In genomic region chr4:24881508-24882071, GRCh38 we compare ENCODE assay signal across 23 cellular contexts. TPM values are rescaled to one million over a fixed set of nuclear protein-coding genes. Genes with fewer than 3 reads are reported as not detected.
A peak's percentile ranks its signal among the peaks of the same experiment; 100 is the strongest.
DNase-seq lines count a peak whose midpoint lies in the region; FAIRE-seq and TF ChIP-seq lines count a peak whose summit lies in the region.
"Had no signal": no experiment of that assay in that cellular context is flagged by ENCODE, and none has a peak within 500 bp of the region (broad histone marks: within the 10 kb centered on the region; RNA-seq: fewer than 3 reads in every experiment).

No MANE protein-coding gene starts in this region.

- H3K4me3 ChIP-seq in mammary epithelial cell (replicated peaks in 1 of 3; ENCODE audit: insufficient read depth in 1 of 3, low read depth in 2 of 3, low read length in 3 of 3) (no peak overlapping the region), MM.1S (ENCODE audit: low read length) (no peak overlapping the region)

- dilution Hi-C loops in mammary epithelial cell (cut with HindIII; ENCODE audit: low sequenced_read_pairs), result no loop called here

- WGBS in mammary epithelial cell (ENCODE audit: low coverage, missing lambda C conversion rate), result 64% methylated on average over 3 of the region's 3 CpGs

- H3K9ac ChIP-seq in mammary epithelial cell (ENCODE audit: insufficient read depth, low read length) (no peak overlapping the region), MM.1S (ENCODE audit: low read length) (no peak overlapping the region)

- H4K20me1 ChIP-seq in mammary epithelial cell (ENCODE audit: insufficient read depth, low read length), result no peaks in the 10 kb centered on the region
- no peaks in the 10 kb centered on the region for H4K20me1 ChIP-seq in MM.1S (ENCODE audit: insufficient read depth, low read length)

- no peaks in the 10 kb centered on the region for H3K9me3 Mint-ChIP-seq in MCF 10A (ENCODE audit: unreplicated experiment)
- H3K9me3 Mint-ChIP-seq: CD4-positive, alpha-beta T cell had no signal

- no peaks in the 10 kb centered on the region for H3K36me3 Mint-ChIP-seq in MCF 10A (ENCODE audit: insufficient read depth, unreplicated experiment)

- POLR2A ChIA-PET in MCF 10A (lab: Yijun Ruan, JAX), result no interaction called here

- FAIRE-seq in urothelium cell line (lab: Jason Lieb, UNC), result no peak
- FAIRE-seq: GM12892, GM18507, HepG2, RCC 7860 had no signal

- DNase-seq in mammary epithelial cell (peak; percentile 8), MCF 10A (ENCODE audit: unreplicated experiment) (no peak), OCI-M1 (lab: John Stamatoyannopoulos, UW) (peak; percentile 4), caudate nucleus (lab: John Stamatoyannopoulos, UW) (no peak), MM.1S (no peak), urothelium cell line (ENCODE audit: low spot score) (no peak), OCI-M2 (lab: John Stamatoyannopoulos, UW; ENCODE audit: unreplicated experiment) (no peak)
- no peak for DNase-seq in activated naive CD4-positive, alpha-beta T cell treated with anti-CD3 and anti-CD28 coated beads, Interleukin-2, amount 50 U/mL, for 16 hours
- DNase-seq: BE2C; Caco-2; CD4-positive, alpha-beta T cell; GF-D8; GOT3; KG1; NCI-H1105 treated with DMSO at 0.1 percent for 48 hours; NCI-H1694; NCI-H510A; NCI-H748 treated with DMSO at 0.1 percent for 48 hours; T-helper 1 cell had no signal

- H3K27ac Mint-ChIP-seq in MCF 10A (ENCODE audit: low read depth, unreplicated experiment), result no peak overlapping the region
- H3K27ac Mint-ChIP-seq: CD4-positive, alpha-beta T cell had no signal

- H3K36me3 ChIP-seq in mammary epithelial cell (ENCODE audit: insufficient read depth, low read length) (no peaks in the 10 kb centered on the region), MM.1S (replicated peaks; ENCODE audit: insufficient read depth, low read length) (no peaks in the 10 kb centered on the region)
- H3K36me3 ChIP-seq: BE2C had no signal

- H3K27ac ChIP-seq in mammary epithelial cell (ENCODE audit: insufficient read depth, low read depth, low read length) (no peak overlapping the region), caudate nucleus (ENCODE audit: low read depth, low read length) (peak overlapping the region; percentile 17), MM.1S (ENCODE audit: low read length) (no peak overlapping the region)

- CTCF ChIA-PET in mammary epithelial cell (lab: Charles Lee; ENCODE audit: low non-redundant PET), result no interaction called here
- CTCF ChIA-PET in MCF 10A (lab: Yijun Ruan, JAX), result interaction anchor here (0.7 kb wide), 1 partner anchor 404 kb away, joined by 3 read pairs; no protein-coding TSS in a partner anchor

- no peaks in the 10 kb centered on the region for H3K4me1 ChIP-seq in mammary epithelial cell (ENCODE audit: insufficient read depth, low read length)
- H3K4me1 ChIP-seq in MM.1S (ENCODE audit: low read length), result no peaks in the 10 kb centered on the region
- H3K4me1 ChIP-seq: BE2C, Caco-2 had no signal

- in situ Hi-C loops in mammary epithelial cell (cut with MboI; ENCODE audit: low sequenced_read_pairs in 2 of 2), result no loop called here

- H3K27me3 Mint-ChIP-seq in MCF 10A (ENCODE audit: insufficient read depth, unreplicated experiment), result no peaks in the 10 kb centered on the region
- H3K27me3 Mint-ChIP-seq: CD4-positive, alpha-beta T cell had no signal

- H3K4me2 ChIP-seq in mammary epithelial cell (ENCODE audit: insufficient read depth, low read depth, low read length), result no peak overlapping the region
- H3K4me2 ChIP-seq in MM.1S (ENCODE audit: low read depth, low read length), result no peak overlapping the region

- H3K79me2 ChIP-seq in mammary epithelial cell (ENCODE audit: insufficient read depth, low read length) (no peaks in the 10 kb centered on the region), MM.1S (ENCODE audit: low read length) (no peaks in the 10 kb centered on the region)

- no peaks in the 10 kb centered on the region for H3K4me1 Mint-ChIP-seq in MCF 10A (ENCODE audit: insufficient read depth, unreplicated experiment)

- intact Hi-C loops in mammary epithelial cell (cut with micrococcal nuclease) (no loop called here), MCF 10A (cut with micrococcal nuclease) (no loop called here)

- H3K9me2 ChIP-seq in MM.1S (replicated peaks; ENCODE audit: insufficient read depth, low read length), result no peaks in the 10 kb centered on the region

- H3K27me3 ChIP-seq in mammary epithelial cell (ENCODE audit: insufficient read depth, low read length), result no peaks in the 10 kb centered on the region
- no peaks in the 10 kb centered on the region for H3K27me3 ChIP-seq in MM.1S (replicated peaks; ENCODE audit: insufficient read depth, low read length)
- H3K27me3 ChIP-seq: BE2C had no signal

- no peaks in the 10 kb centered on the region for H3F3A ChIP-seq in MM.1S (ENCODE audit: insufficient read depth, low read length)

- no peak overlapping the region for H3K4me3 Mint-ChIP-seq in MCF 10A (ENCODE audit: unreplicated experiment)
- H3K4me3 Mint-ChIP-seq: CD4-positive, alpha-beta T cell had no signal

- BruUV-seq in mammary epithelial cell (replicated peaks; lab: Mats Ljungman, UMichigan) (no TSS peak), MCF 10A (replicated peaks; lab: Mats Ljungman, UMichigan) (no TSS peak)

- H2AFZ ChIP-seq in mammary epithelial cell (ENCODE audit: low read depth, low read length) (no peak overlapping the region), MM.1S (ENCODE audit: low read length) (no peak overlapping the region)

- H3K9me3 ChIP-seq in mammary epithelial cell (replicated peaks; ENCODE audit: insufficient read depth, low read length) (no peaks in the 10 kb centered on the region), MM.1S (replicated peaks; ENCODE audit: insufficient read depth, low read length) (no peaks in the 10 kb centered on the region)
- H3K9me3 ChIP-seq: BE2C, Caco-2 had no signal

- TF ChIP-seq CTCF in mammary epithelial cell (conservative IDR thresholded peaks at IDR 0.05 in 1 of 2, IDR thresholded peaks at IDR 0.05 in 1 of 2; ENCODE audit: extremely low read depth in 1 of 2, insufficient read depth in 1 of 2, low read depth in 1 of 2, low read length in 2 of 2) (no peak), MCF 10A (IDR thresholded peaks at IDR 0.05; ENCODE audit: unreplicated experiment) (no peak), MM.1S (IDR thresholded peaks at IDR 0.05; ENCODE audit: low read length) (no peak)

RNA-seq across cellular contexts. Expression of gene CCDC149, which starts 31.3 kb away (rescaled TPM):
- total RNA-seq in mammary epithelial cell (1 to 10 TPM; 4.8 to 7.7 TPM), MCF 10A (2022) (12.7 and 15.4 TPM in 2 replicates)
- polyA plus RNA-seq in mammary epithelial cell, result 2.2 TPM
- 1.2 TPM for polyA minus RNA-seq in mammary epithelial cell

Comparison
In these comparisons a context has a peak if more than half of its experiments do, and no peak if none do; other contexts are left out.
1. DNase-seq: peak in mammary epithelial cell (single experiment) and OCI-M1 (single experiment); none in MCF 10A (single experiment), caudate nucleus (0 of 61), activated naive CD4-positive, alpha-beta T cell treated with anti-CD3 and anti-CD28 coated beads, Interleukin-2, amount 50 U/mL, for 16 hours (single experiment), MM.1S (single experiment), urothelium cell line (single experiment) and OCI-M2 (single experiment).